26 cellular contexts compared by ENCODE assay signal in the genomic region with DNA sequence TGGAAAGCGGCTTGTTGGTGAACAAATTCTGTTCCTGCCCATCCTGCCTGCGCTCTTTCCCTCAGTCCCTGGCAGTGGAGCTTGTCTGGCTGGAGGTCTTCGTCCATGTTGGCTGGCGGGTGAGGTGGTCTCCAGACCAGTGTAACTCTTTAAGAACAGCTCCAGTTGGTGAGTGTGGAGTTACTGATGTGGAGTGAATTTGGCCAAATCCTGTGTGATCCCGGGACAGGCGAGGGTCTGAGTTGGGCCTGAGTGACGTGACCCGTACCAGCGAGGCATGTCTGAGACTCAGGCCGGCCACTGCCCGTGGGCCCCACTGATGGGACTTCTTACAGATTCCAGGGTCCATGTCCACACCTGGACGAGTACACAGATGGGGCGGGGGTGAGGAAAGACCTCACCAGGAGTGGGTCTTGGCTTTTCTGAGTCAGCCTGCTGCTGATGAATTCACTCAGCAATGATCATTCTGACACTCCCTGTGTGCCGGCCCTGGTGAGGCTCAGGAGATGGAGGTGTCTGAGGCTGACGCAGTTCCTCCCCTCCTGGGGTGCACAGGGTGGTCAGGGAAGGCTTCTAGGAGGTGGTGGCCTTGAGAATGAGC. TPM values are rescaled to one million over a fixed set of nuclear protein-coding genes. Genes with fewer than 3 reads are reported as not detected.
DNase-seq lines count a peak whose midpoint lies in the region; ATAC-seq and TF ChIP-seq lines count a peak whose summit lies in the region.
"Had no signal": no experiment of that assay in that cellular context is flagged by ENCODE, and none has a peak within 500 bp of the region (broad histone marks: within the 10 kb centered on the region; RNA-seq: fewer than 3 reads in every experiment).

No MANE protein-coding gene starts in this region.

- no peaks in the 10 kb centered on the region for H3K36me3 Mint-ChIP-seq in natural killer cell

- H3K4me1 ChIP-seq in Peyer's patch (no peaks in the 10 kb centered on the region), tibial artery (no peaks in the 10 kb centered on the region)
- H3K4me1 ChIP-seq: psoas muscle had no signal

- H3K36me3 ChIP-seq in Peyer's patch (no peaks in the 10 kb centered on the region), tibial artery (no peaks in the 10 kb centered on the region)
- H3K36me3 ChIP-seq: tibial nerve had no signal

- ATAC-seq in natural killer cell = no peak
- ATAC-seq: mucosa of descending colon, psoas muscle had no signal

- no peak overlapping the region for H3K4me3 ChIP-seq in Peyer's patch
- no peak overlapping the region for H3K4me3 ChIP-seq in tibial artery
- H3K4me3 ChIP-seq: mucosa of descending colon, psoas muscle, tibial nerve had no signal

- H3K9me3 Mint-ChIP-seq in natural killer cell = peaks cover 0 to 7% of the 10 kb centered on the region in 2 donors
- H3K9me3 Mint-ChIP-seq: neural crest cell had no signal

- peaks cover 0 to 7% of the 10 kb centered on the region in 2 donors for H3K4me1 Mint-ChIP-seq in natural killer cell

- DNase-seq in activated effector memory CD4-positive, alpha-beta T cell treated with anti-CD3 and anti-CD28 coated beads, Interleukin-2, amount 50 U/mL, for 16 hours = peak; percentile 56
- DNase-seq in activated effector memory CD4-positive, alpha-beta T cell treated with Interleukin-2 at 50 U/mL for 16 hours = no peak
- DNase-seq in Peyer's patch = peak in 2 of 3 donors; percentile 25 to 30
- DNase-seq in natural killer cell = peak; percentile 10
- peak; percentile 9 to 60 for DNase-seq in tibial artery
- no peak for DNase-seq in NCI-H2081 treated with DMSO at 0.1 percent for 48 hours (lab: John Stamatoyannopoulos, UW)
- DNase-seq in NCI-H2171 (lab: John Stamatoyannopoulos, UW) = no peak
- DNase-seq in AML-193 (lab: John Stamatoyannopoulos, UW) = no peak
- DNase-seq: activated CD4-positive, CD25-positive, alpha-beta regulatory T cell; C1 segment of cervical spinal cord; Calu3; EL; glutamatergic neuron; mucosa of descending colon; NCI-H1436 treated with DMSO at 0.1 percent for 48 hours; NCI-H2171 treated with DMSO at 0.1 percent for 48 hours; NCI-H524 treated with DMSO at 0.1 percent for 48 hours; psoas muscle; RPMI8226; small intestine; stimulated activated naive CD4-positive, alpha-beta T cell treated with Interleukin-2 at 50 U/mL for 16 hours; T1000 had no signal

- intact Hi-C loops in natural killer cell (cut with micrococcal nuclease) = no loop called here
- intact Hi-C loops in tibial artery (cut with DNase I; ENCODE audit: low total_unique reads) = no loop called here

- no peaks in the 10 kb centered on the region for H3K9me3 ChIP-seq in Peyer's patch
- H3K9me3 ChIP-seq in tibial artery = no peaks in the 10 kb centered on the region
- H3K9me3 ChIP-seq: mucosa of descending colon, psoas muscle, tibial nerve had no signal

- H3K27me3 Mint-ChIP-seq in natural killer cell (ENCODE audit: low read depth in 2 of 2) = peaks cover 11 to 24% of the 10 kb centered on the region in 2 donors

- TF ChIP-seq CTCF in Peyer's patch (IDR thresholded peaks at IDR 0.05) (no peak), natural killer cell (IDR thresholded peaks at IDR 0.05) (no peak), tibial artery (IDR thresholded peaks at IDR 0.05) (no peak)

- H3K27ac ChIP-seq in Peyer's patch (no peak overlapping the region), tibial artery (no peak overlapping the region)
- H3K27ac ChIP-seq: KMS-11, psoas muscle, tibial nerve had no signal

- no peak overlapping the region for H3K27ac Mint-ChIP-seq in natural killer cell

- no peak overlapping the region for H3K4me3 Mint-ChIP-seq in natural killer cell
- H3K4me3 Mint-ChIP-seq: neural crest cell had no signal

- no peaks in the 10 kb centered on the region for H3K27me3 ChIP-seq in Peyer's patch
- peaks cover 0 to 20% of the 10 kb centered on the region in 2 donors for H3K27me3 ChIP-seq in tibial artery
- H3K27me3 ChIP-seq: tibial nerve had no signal

- no peak for TF ChIP-seq POLR2A in Peyer's patch (IDR thresholded peaks at IDR 0.05)

RNA-seq across cellular contexts. Expression of a gene that starts 45.5 kb away (rescaled TPM):
- not detected for total RNA-seq in Peyer's patch
- total RNA-seq in natural killer cell = not detected
- total RNA-seq: activated CD8-positive, alpha-beta memory T cell treated with anti-CD3 and anti-CD28 coated beads for 36 hours; Calu3; mucosa of descending colon; neural crest cell; psoas muscle had no signal

Comparison
In these comparisons a context has a peak if more than half of its experiments do, and no peak if none do; other contexts are left out.
1. DNase-seq: peak in activated effector memory CD4-positive, alpha-beta T cell treated with anti-CD3 and anti-CD28 coated beads, Interleukin-2, amount 50 U/mL, for 16 hours (single experiment), Peyer's patch (2 of 3), natural killer cell (single experiment) and tibial artery (2 of 2); none in activated effector memory CD4-positive, alpha-beta T cell treated with Interleukin-2 at 50 U/mL for 16 hours (single experiment), NCI-H2081 treated with DMSO at 0.1 percent for 48 hours (single experiment), NCI-H2171 (single experiment) and AML-193 (0 of 2).